Comparison of ENCODE assay signal across 24 cellular contexts in genomic region chr13:99000137-99000536, GRCh38. TPM values are rescaled to one million over a fixed set of nuclear protein-coding genes. Genes with fewer than 3 reads are reported as not detected.
DNase-seq lines count a peak whose midpoint lies in the region; ATAC-seq and TF ChIP-seq lines count a peak whose summit lies in the region.
"Had no signal": no experiment of that assay in that cellular context is flagged by ENCODE, and none has a peak within 500 bp of the region (broad histone marks: within the 10 kb centered on the region; RNA-seq: fewer than 3 reads in every experiment).

No MANE protein-coding gene starts in this region.

- H3K27me3 ChIP-seq in gastrocnemius medialis = no peaks in the 10 kb centered on the region
- H3K27me3 ChIP-seq: adrenal gland, pancreas, spleen had no signal

- H3K36me3 ChIP-seq in gastrocnemius medialis = no peaks in the 10 kb centered on the region
- H3K36me3 ChIP-seq: adrenal gland, pancreas, spleen, thoracic aorta had no signal

- CTCF ChIA-PET in WTC11 (lab: Charles Lee) = interaction anchor here (0.8 kb wide), 1 partner anchor 15 kb away, joined by 3 read pairs; no protein-coding TSS in a partner anchor

- no peak for DNase-seq in activated naive CD4-positive, alpha-beta T cell treated with anti-CD3 and anti-CD28 coated beads, Interleukin-2, amount 50 U/mL, for 72 hours (ENCODE audit: low spot score in 2 of 2)
- peak; percentile 17 for DNase-seq in G401 (ENCODE audit: low spot score)
- DNase-seq in WTC11 (ENCODE audit: low spot score) = no peak
- DNase-seq in gastrocnemius medialis = no peak
- no peak for DNase-seq in effector CD4-positive, alpha-beta T cell
- no peak for DNase-seq in left lobe of liver (ENCODE audit: low spot score)
- DNase-seq: activated T-cell treated with anti-CD3 and anti-CD28 coated beads, Interleukin-2, amount 50 U/mL, for 24 hours; adrenal gland; C1 segment of cervical spinal cord; hippocampal formation; NCI-H1048; NCI-H1694 treated with DMSO at 0.1 percent for 48 hours; NCI-H524 treated with DMSO at 0.1 percent for 48 hours; pancreas; right cardiac atrium; spleen; stimulated activated CD4-positive, alpha-beta T cell treated with anti-CD3 and anti-CD28 coated beads, Interleukin-2, amount 100 ng/mL, for 48 hours had no signal

- peak overlapping the region; percentile 11 to 62 (median 24) for H3K27ac ChIP-seq in gastrocnemius medialis
- H3K27ac ChIP-seq: adrenal gland, pancreas, SK-N-MC, spleen, VCaP had no signal

- no peak overlapping the region for H3K4me3 ChIP-seq in gastrocnemius medialis
- H3K4me3 ChIP-seq: adrenal gland, pancreas, SK-N-MC, spleen, thoracic aorta had no signal

- H3K27me3 Mint-ChIP-seq in activated naive CD4-positive, alpha-beta T cell treated with anti-CD3 and anti-CD28 coated beads, Interleukin-2, amount 50 U/mL, for 24 hours = no peaks in the 10 kb centered on the region
- no peaks in the 10 kb centered on the region for H3K27me3 Mint-ChIP-seq in WTC11 (ENCODE audit: low read depth)
- H3K27me3 Mint-ChIP-seq: activated T-cell treated with anti-CD3 and anti-CD28 coated beads, Interleukin-2, amount 50 U/mL, for 24 hours; stimulated activated memory B cell treated with anti-CD40 and anti-IgM and Interleukin-4, amounts not matched to agents 10 μg/mL and 1 μg/mL and 100 μg/mL, for 72 hours had no signal

- no peak for ATAC-seq in activated naive CD4-positive, alpha-beta T cell treated with anti-CD3 and anti-CD28 coated beads, Interleukin-2, amount 50 U/mL, for 72 hours
- ATAC-seq in WTC11 = peak; percentile 54
- ATAC-seq in gastrocnemius medialis = no peak
- ATAC-seq in left lobe of liver = no peak
- no peak for ATAC-seq in GM21423 (IDR thresholded peaks at IDR 0.05; ENCODE audit: unreplicated experiment)
- ATAC-seq: pancreas; stimulated activated memory B cell treated with anti-CD40 and anti-IgM and Interleukin-4, amounts not matched to agents 10 μg/mL and 1 μg/mL and 100 μg/mL, for 72 hours had no signal

- TF ChIP-seq CTCF in WTC11 (IDR thresholded peaks at IDR 0.05) = no peak
- no peak for TF ChIP-seq CTCF in gastrocnemius medialis (IDR thresholded peaks at IDR 0.05 in 4 of 5, conservative IDR thresholded peaks at IDR 0.05 in 1 of 5)

- peaks cover 21 to 24% of the 10 kb centered on the region in 2 donors for H3K4me1 ChIP-seq in gastrocnemius medialis
- H3K4me1 ChIP-seq: pancreas had no signal

- in situ Hi-C loops in G401 (cut with HindIII; ENCODE audit: low sequenced_read_pairs) (no loop called here), gastrocnemius medialis (cut with MboI; ENCODE audit: low sequenced_read_pairs in 4 of 4) (no loop called here)

- no peaks in the 10 kb centered on the region for H3K9me3 Mint-ChIP-seq in activated naive CD4-positive, alpha-beta T cell treated with anti-CD3 and anti-CD28 coated beads, Interleukin-2, amount 50 U/mL, for 24 hours
- H3K9me3 Mint-ChIP-seq in activated naive CD4-positive, alpha-beta T cell treated with anti-CD3 and anti-CD28 coated beads, Interleukin-2, amount 50 U/mL, for 72 hours = no peaks in the 10 kb centered on the region
- no peaks in the 10 kb centered on the region for H3K9me3 Mint-ChIP-seq in WTC11
- H3K9me3 Mint-ChIP-seq: activated T-cell treated with anti-CD3 and anti-CD28 coated beads, Interleukin-2, amount 50 U/mL, for 24 hours; brain; stimulated activated memory B cell treated with anti-CD40 and anti-IgM and Interleukin-4, amounts not matched to agents 10 μg/mL and 1 μg/mL and 100 μg/mL, for 72 hours had no signal

- H3K4me3 Mint-ChIP-seq in activated naive CD4-positive, alpha-beta T cell treated with anti-CD3 and anti-CD28 coated beads, Interleukin-2, amount 50 U/mL, for 24 hours = peak overlapping the region; percentile 41
- H3K4me3 Mint-ChIP-seq in WTC11 = no peak overlapping the region
- H3K4me3 Mint-ChIP-seq: stimulated activated memory B cell treated with anti-CD40 and anti-IgM and Interleukin-4, amounts not matched to agents 10 μg/mL and 1 μg/mL and 100 μg/mL, for 72 hours had no signal

- no peak for TF ChIP-seq POLR2A in gastrocnemius medialis (IDR thresholded peaks at IDR 0.05)

- H3K9me3 ChIP-seq in gastrocnemius medialis = no peaks in the 10 kb centered on the region
- H3K9me3 ChIP-seq: adrenal gland, pancreas, spleen, thoracic aorta had no signal

- peaks cover 2% of the 10 kb centered on the region for H3K36me3 Mint-ChIP-seq in activated naive CD4-positive, alpha-beta T cell treated with anti-CD3 and anti-CD28 coated beads, Interleukin-2, amount 50 U/mL, for 24 hours
- H3K36me3 Mint-ChIP-seq in activated naive CD4-positive, alpha-beta T cell treated with anti-CD3 and anti-CD28 coated beads, Interleukin-2, amount 50 U/mL, for 72 hours = peaks cover 0 to 7% of the 10 kb centered on the region in 2 donors
- no peaks in the 10 kb centered on the region for H3K36me3 Mint-ChIP-seq in WTC11
- H3K36me3 Mint-ChIP-seq: brain; stimulated activated memory B cell treated with anti-CD40 and anti-IgM and Interleukin-4, amounts not matched to agents 10 μg/mL and 1 μg/mL and 100 μg/mL, for 72 hours had no signal

- POLR2A ChIA-PET in WTC11 (lab: Charles Lee) = interaction anchor here (0.8 kb wide), 1 partner anchor 374 kb away, joined by 3 read pairs; no protein-coding TSS in a partner anchor

- intact Hi-C loops in gastrocnemius medialis (cut with DNase I; ENCODE audit: low total_unique reads) = no loop called here

- peaks cover 99% of the 10 kb centered on the region for H3K4me1 Mint-ChIP-seq in activated naive CD4-positive, alpha-beta T cell treated with anti-CD3 and anti-CD28 coated beads, Interleukin-2, amount 50 U/mL, for 24 hours
- H3K4me1 Mint-ChIP-seq in WTC11 = peaks cover 42% of the 10 kb centered on the region

- peak overlapping the region; percentile 88 for H3K27ac Mint-ChIP-seq in activated naive CD4-positive, alpha-beta T cell treated with anti-CD3 and anti-CD28 coated beads, Interleukin-2, amount 50 U/mL, for 24 hours
- H3K27ac Mint-ChIP-seq in activated naive CD4-positive, alpha-beta T cell treated with anti-CD3 and anti-CD28 coated beads, Interleukin-2, amount 50 U/mL, for 72 hours = peak overlapping the region in 1 of 2 donors; percentile 45
- H3K27ac Mint-ChIP-seq in WTC11 = no peak overlapping the region
- H3K27ac Mint-ChIP-seq: stimulated activated memory B cell treated with anti-CD40 and anti-IgM and Interleukin-4, amounts not matched to agents 10 μg/mL and 1 μg/mL and 100 μg/mL, for 72 hours had no signal

TF ChIP-seq in WTC11, 78 proteins besides CTCF, POLR2A, EP300 and RAD21:
- TF ChIP-seq ATF3 (CRISPR knock-in tag; conservative IDR thresholded peaks at IDR 0.05) (no peak), ZNF281 (CRISPR knock-in tag; IDR thresholded peaks at IDR 0.05) (no peak), CREM (CRISPR knock-in tag; IDR thresholded peaks at IDR 0.05) (no peak), ATF1 (CRISPR knock-in tag; IDR thresholded peaks at IDR 0.05) (no peak), ETV6 (CRISPR knock-in tag; IDR thresholded peaks at IDR 0.05) (no peak)
TF ChIP-seq in WTC11: peak in this region for 0.

RNA-seq across cellular contexts. Expression of gene DOCK9, which starts 22.3 kb away (rescaled TPM):
- total RNA-seq in activated naive CD4-positive, alpha-beta T cell treated with anti-CD3 and anti-CD28 coated beads, Interleukin-2, amount 50 U/mL, for 72 hours = 10 to 100 TPM; 32.4 to 60.5 TPM
- 0.18 and 0.51 TPM in 2 replicates for total RNA-seq in G401 (2014; rRNA removed; shearing (Covaris generic))
- total RNA-seq in WTC11 (2021) (35.0 to 36.6 TPM (median 36.0 TPM) in 3 replicates), gastrocnemius medialis (10 to 100 TPM; 31.4 to 46.7 (median 45.6) TPM), left lobe of liver (18.1 TPM)

Comparison
In these comparisons a context has a peak if more than half of its experiments do, and no peak if none do; other contexts are left out.
1. RNA of gene DOCK9, which starts 22.3 kb away (total RNA-seq): 32.4 to 60.5 TPM in activated naive CD4-positive, alpha-beta T cell treated with anti-CD3 and anti-CD28 coated beads, Interleukin-2, amount 50 U/mL, for 72 hours, 31.4 to 46.7 TPM in gastrocnemius medialis, 35.0 to 36.6 TPM in WTC11 and 18.1 TPM in left lobe of liver (single experiment); 0.18 to 0.51 TPM in G401; every median in the first group is over 10 times any median in the second.